Comparison of ENCODE assay signal across 8 cellular contexts in genomic region chr5:172764861-172765765, GRCh38. TPM values are rescaled to one million over a fixed set of nuclear protein-coding genes. Genes with fewer than 3 reads are reported as not detected.
DNase-seq lines count a peak whose midpoint lies in the region; ATAC-seq and TF ChIP-seq lines count a peak whose summit lies in the region.

No MANE protein-coding gene starts in this region.

- H3K4me3 Mint-ChIP-seq in CD4-positive, alpha-beta T cell, result peak overlapping the region; percentile 71
- H3K4me3 Mint-ChIP-seq in activated CD4-positive, alpha-beta memory T cell treated with anti-CD3 and anti-CD28 coated beads for 36 hours, result peak overlapping the region; percentile 78

- H3K27me3 Mint-ChIP-seq in CD4-positive, alpha-beta T cell, result no peaks in the 10 kb centered on the region
- no peaks in the 10 kb centered on the region for H3K27me3 Mint-ChIP-seq in activated CD4-positive, alpha-beta memory T cell treated with anti-CD3 and anti-CD28 coated beads for 36 hours

- 8 to 9% methylated on average over 24 of the region's 24 CpGs for WGBS in lower leg skin, 2 donors

- DNase-seq in CD4-positive, alpha-beta T cell, result peak; percentile 87 to 99 (median 94)
- DNase-seq in NCI-H82 (lab: John Stamatoyannopoulos, UW), result peak; percentile 98
- DNase-seq in activated CD4-positive, alpha-beta memory T cell treated with anti-CD3 and anti-CD28 coated beads for 36 hours, result peak; percentile 96
- DNase-seq in dorsolateral prefrontal cortex, result peak; percentile 69 to 98 (median 92)
- peak; percentile 99 for DNase-seq in lower leg skin (ENCODE audit: low spot score in 2 of 2)
- peak; percentile 74 to 95 for DNase-seq in stimulated activated CD4-positive, alpha-beta T cell treated with anti-CD3 and anti-CD28 coated beads, Interleukin-4, amount 100 ng/mL, for 4 hours

- intact Hi-C loops in CD4-positive, alpha-beta T cell (cut with DNase I, micrococcal nuclease), result loop anchor here in 1 of 2 experiments (2.0 to 10.0 kb wide), 3 partner anchors 48 to 1378 kb away; partner anchors contain the start of gene NPM1
- intact Hi-C loops in activated CD4-positive, alpha-beta memory T cell treated with anti-CD3 and anti-CD28 coated beads for 36 hours (cut with micrococcal nuclease), result loop anchor here (1.0 to 2.0 kb wide), 6 partner anchors 8 to 380 kb away; partner anchors contain the start of genes BNIP1 and RPL26L1
- intact Hi-C loops in dorsolateral prefrontal cortex (cut with DNase I), result no loop called here
- intact Hi-C loops in lower leg skin (cut with DNase I; ENCODE audit: low total_unique reads), result loop anchor here (5.0 kb wide), 1 partner anchor 137 kb away; no protein-coding TSS in a partner anchor

- CTCF ChIA-PET in CD4-positive, alpha-beta T cell (lab: Charles Lee), result interaction anchor here (1.3 to 2.1 kb wide), 6 partner anchors 11 to 167 kb away, joined by 3 to 15 read pairs (median 6); no protein-coding TSS in a partner anchor
- CTCF ChIA-PET in activated CD4-positive, alpha-beta memory T cell treated with anti-CD3 and anti-CD28 coated beads for 36 hours (lab: Charles Lee), result interaction anchor here (0.8 to 3.4 kb wide), 10 partner anchors 9 to 194 kb away, joined by 3 to 20 read pairs (median 5); partner anchors contain the start of gene RPL26L1

- H3K36me3 Mint-ChIP-seq in CD4-positive, alpha-beta T cell (ENCODE audit: low read depth), result peaks cover 45% of the 10 kb centered on the region
- H3K36me3 Mint-ChIP-seq in activated CD4-positive, alpha-beta memory T cell treated with anti-CD3 and anti-CD28 coated beads for 36 hours, result peaks cover 10% of the 10 kb centered on the region

- H3K27ac Mint-ChIP-seq in CD4-positive, alpha-beta T cell, result peak overlapping the region; percentile 95
- H3K27ac Mint-ChIP-seq in activated CD4-positive, alpha-beta memory T cell treated with anti-CD3 and anti-CD28 coated beads for 36 hours, result peak overlapping the region; percentile 90

- no peak for TF ChIP-seq CTCF in CD4-positive, alpha-beta T cell (IDR thresholded peaks at IDR 0.05)
- TF ChIP-seq CTCF in dorsolateral prefrontal cortex (IDR thresholded peaks at IDR 0.05 in 54 of 56, conservative IDR thresholded peaks at IDR 0.05 in 2 of 56; ENCODE audit: low read depth in 1 of 56, partially characterized antibody in 56 of 56) (peak in 15 of 56 donors; percentile 11 to 38 (median 20)), lower leg skin (IDR thresholded peaks at IDR 0.05) (no peak)

- POLR2A ChIA-PET in CD4-positive, alpha-beta T cell (lab: Charles Lee), result interaction anchor here (0.5 to 2.4 kb wide), 24 partner anchors 8 to 758 kb away, joined by 3 to 36 read pairs (median 5); partner anchors contain the start of genes ATP6V0E1, FBXW11 and RPL26L1
- POLR2A ChIA-PET in activated CD4-positive, alpha-beta memory T cell treated with anti-CD3 and anti-CD28 coated beads for 36 hours (lab: Charles Lee), result interaction anchor here (0.6 to 1.6 kb wide), 7 partner anchors 9 to 313 kb away, joined by 3 to 9 read pairs (median 4); partner anchors contain the start of gene ATP6V0E1

- H3K4me3 ChIP-seq in dorsolateral prefrontal cortex (peak overlapping the region; percentile 26 to 99 (median 89)), lower leg skin (ENCODE audit: low read depth, poor library complexity, severe bottlenecking) (no peak overlapping the region)

- peaks cover 2% of the 10 kb centered on the region for H3K9me3 ChIP-seq in CD4-positive, alpha-beta T cell (ENCODE audit: control insufficient read depth, low read length)

- ATAC-seq in CD4-positive, alpha-beta T cell (ENCODE audit: poor library complexity), result peak; percentile 75
- peak; percentile 83 for ATAC-seq in GM19452 (IDR thresholded peaks at IDR 0.05; ENCODE audit: unreplicated experiment)
- peak; percentile 39 for ATAC-seq in HG03575 (IDR thresholded peaks at IDR 0.05; ENCODE audit: extremely low read depth, insufficient number of reproducible peaks, low FRiP score, unreplicated experiment)

- H3K27ac ChIP-seq in CD4-positive, alpha-beta T cell (ENCODE audit: low read depth, low read length), result peak overlapping the region; percentile 89
- peak overlapping the region; percentile 90 to 100 (median 100) for H3K27ac ChIP-seq in dorsolateral prefrontal cortex

- peaks cover 55% of the 10 kb centered on the region for H3K4me1 Mint-ChIP-seq in CD4-positive, alpha-beta T cell (ENCODE audit: low read depth)
- peaks cover 46% of the 10 kb centered on the region for H3K4me1 Mint-ChIP-seq in activated CD4-positive, alpha-beta memory T cell treated with anti-CD3 and anti-CD28 coated beads for 36 hours (ENCODE audit: low read depth)

- no peak for TF ChIP-seq POLR2A in lower leg skin (IDR thresholded peaks at IDR 0.05)

- H3K9me3 Mint-ChIP-seq in CD4-positive, alpha-beta T cell, result no peaks in the 10 kb centered on the region
- H3K9me3 Mint-ChIP-seq in activated CD4-positive, alpha-beta memory T cell treated with anti-CD3 and anti-CD28 coated beads for 36 hours, result peaks cover 2% of the 10 kb centered on the region

- H3K27me3 ChIP-seq in CD4-positive, alpha-beta T cell (ENCODE audit: control insufficient read depth, insufficient read depth, low read length), result no peaks in the 10 kb centered on the region
- H3K27me3 ChIP-seq in dorsolateral prefrontal cortex, result no peaks in the 10 kb centered on the region

RNA-seq across cellular contexts. Expression of gene DUSP1, which starts 5.9 kb away (rescaled TPM):
- 100 to 1,000 TPM; 761 to 768 TPM for total RNA-seq in CD4-positive, alpha-beta T cell
- total RNA-seq in activated CD4-positive, alpha-beta memory T cell treated with anti-CD3 and anti-CD28 coated beads for 36 hours, result 10 to 100 TPM; 10.6 to 10.7 TPM
- total RNA-seq in dorsolateral prefrontal cortex, result 100 to 1,000 TPM in 26 of 120 experiments, 10 to 100 TPM in 94; 25.5 to 228 (median 63.6) TPM
- 1,000 to 10,000 TPM in 3 of 4 donors, 100 to 1,000 TPM in 1; 811 to 2,389 (median 1,820) TPM for total RNA-seq in lower leg skin

Comparison
In these comparisons a context has a peak if more than half of its experiments do, and no peak if none do; other contexts are left out.
1. intact Hi-C loops: an anchor here in activated CD4-positive, alpha-beta memory T cell treated with anti-CD3 and anti-CD28 coated beads for 36 hours (1.0 to 2.0 kb wide) and lower leg skin (5.0 kb wide); none called in dorsolateral prefrontal cortex.